ENCODE assay signal across 15 cellular contexts in genomic region chr6:170053966-170054661, GRCh38.
"Had no signal": no experiment of that assay in that cellular context is flagged by ENCODE, and none has a peak within 500 bp of the region (broad histone marks: within the 10 kb centered on the region; RNA-seq: fewer than 3 reads in every experiment).

No MANE protein-coding gene starts in this region.

- H3K27me3 ChIP-seq: pancreas had no signal

- DNase-seq: activated gamma-delta T cell treated with Interleukin-2 at 50 U/mL for 16 hours; activated T-cell treated with anti-CD3 and anti-CD28 coated beads, Interleukin-2, amount 50 U/mL, for 4 hours; effector CD4-positive, alpha-beta T cell; nephron progenitor cell; retina; SHP77 treated with DMSO at 0.1 percent for 48 hours; stimulated activated CD4-positive, alpha-beta T cell treated with anti-CD3 and anti-CD28 coated beads, Interleukin-2, amount 100 ng/mL, for 24 hours; stimulated activated naive B cell treated with anti-CD40 and anti-IgM and Interleukin-4, amounts not matched to agents 10 μg/mL and 1 μg/mL and 100 μg/mL, for 72 hours; substantia nigra; T-helper 2 cell had no signal

- H3K9me3 ChIP-seq: breast epithelium, pancreas had no signal

- H3K27ac Mint-ChIP-seq: memory B cell; nephron progenitor cell; stimulated activated naive B cell treated with anti-CD40 and anti-IgM and Interleukin-4, amounts not matched to agents 10 μg/mL and 1 μg/mL and 100 μg/mL, for 72 hours had no signal

- H3K36me3 ChIP-seq: breast epithelium, pancreas had no signal

- H3K4me3 ChIP-seq: breast epithelium, pancreas had no signal

- H3K27ac ChIP-seq: breast epithelium, pancreas had no signal

- H3K4me1 Mint-ChIP-seq: memory B cell; stimulated activated naive B cell treated with anti-CD40 and anti-IgM and Interleukin-4, amounts not matched to agents 10 μg/mL and 1 μg/mL and 100 μg/mL, for 72 hours had no signal

- ATAC-seq: activated CD4-positive, CD25-positive, alpha-beta regulatory T cell treated with anti-CD3 and anti-CD28 coated beads, Interleukin-2, amount 50 U/mL, for 24 hours; activated T-cell treated with anti-CD3 and anti-CD28 coated beads, Interleukin-2, amount 50 U/mL, for 4 hours; left colon; pancreas; stimulated activated naive B cell treated with anti-CD40 and anti-IgM and Interleukin-4, amounts not matched to agents 10 μg/mL and 1 μg/mL and 100 μg/mL, for 72 hours had no signal

- H3K4me3 Mint-ChIP-seq: activated T-cell treated with anti-CD3 and anti-CD28 coated beads, Interleukin-2, amount 50 U/mL, for 4 hours; memory B cell; nephron progenitor cell; stimulated activated naive B cell treated with anti-CD40 and anti-IgM and Interleukin-4, amounts not matched to agents 10 μg/mL and 1 μg/mL and 100 μg/mL, for 72 hours had no signal

- H3K36me3 Mint-ChIP-seq: memory B cell; stimulated activated naive B cell treated with anti-CD40 and anti-IgM and Interleukin-4, amounts not matched to agents 10 μg/mL and 1 μg/mL and 100 μg/mL, for 72 hours had no signal

- H3K9me3 Mint-ChIP-seq: activated T-cell treated with anti-CD3 and anti-CD28 coated beads, Interleukin-2, amount 50 U/mL, for 4 hours; memory B cell had no signal

- H3K4me1 ChIP-seq: breast epithelium, pancreas had no signal
